In the genomic region with DNA sequence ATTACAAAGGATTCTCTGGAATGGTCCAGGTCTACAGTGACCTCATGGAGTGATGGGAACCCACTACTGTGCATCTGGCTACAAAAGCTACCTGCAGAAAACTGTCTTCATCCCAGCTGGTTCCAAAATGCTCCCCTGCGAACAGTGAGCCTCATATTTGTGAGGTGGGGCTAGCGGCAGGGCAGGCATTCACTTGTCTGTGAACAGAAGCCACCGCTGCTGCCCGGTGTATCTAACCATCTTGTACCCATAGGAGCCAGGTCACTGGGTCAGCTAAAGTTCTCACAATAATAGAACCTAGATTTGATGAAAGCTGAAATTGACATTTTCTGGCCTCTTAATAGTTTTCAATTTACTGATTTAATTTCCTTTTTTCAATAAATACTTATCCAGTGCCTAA, we compare ENCODE assay signal across 24 cellular contexts.
DNase-seq lines count a peak whose midpoint lies in the region; ATAC-seq, FAIRE-seq and TF ChIP-seq lines count a peak whose summit lies in the region.
"Had no signal": no experiment of that assay in that cellular context is flagged by ENCODE, and none has a peak within 500 bp of the region (broad histone marks: within the 10 kb centered on the region; RNA-seq: fewer than 3 reads in every experiment).

No MANE protein-coding gene starts in this region.

- H3K9me3 ChIP-seq in kidney (ENCODE audit: control insufficient read depth in 1 of 2, low read length in 2 of 2), result no peaks in the 10 kb centered on the region
- H3K9me3 ChIP-seq: BLaER1, SJSA1 had no signal

- FAIRE-seq in kidney (lab: Jason Lieb, UNC), result no peak
- FAIRE-seq: RCC 7860 had no signal

- ATAC-seq in activated CD4-positive, CD25-positive, alpha-beta regulatory T cell treated with anti-CD3 and anti-CD28 coated beads, Interleukin-2, amount 50 U/mL, for 24 hours, result no peak
- no peak for ATAC-seq in GM19395 (IDR thresholded peaks at IDR 0.05; ENCODE audit: unreplicated experiment)
- ATAC-seq: Right ventricle myocardium inferior had no signal

- peaks cover 6% of the 10 kb centered on the region for H3K9me3 Mint-ChIP-seq in activated naive CD4-positive, alpha-beta T cell treated with anti-CD3 and anti-CD28 coated beads, Interleukin-2, amount 50 U/mL, for 24 hours
- H3K9me3 Mint-ChIP-seq: IgD-negative memory B cell had no signal

- no peaks in the 10 kb centered on the region for H3K36me3 ChIP-seq in kidney (ENCODE audit: control insufficient read depth in 1 of 2, insufficient read depth in 2 of 2, low read length in 2 of 2)
- H3K36me3 ChIP-seq: BLaER1, SJSA1 had no signal

- intact Hi-C loops in kidney (cut with DNase I), result no loop called here

- DNase-seq in activated CD4-positive, CD25-positive, alpha-beta regulatory T cell treated with anti-CD3 and anti-CD28 coated beads, Interleukin-2, amount 50 U/mL, for 72 hours, result peak; percentile 18
- DNase-seq in activated naive CD4-positive, alpha-beta T cell (lab: John Stamatoyannopoulos, UW), result no peak
- peak; percentile 22 for DNase-seq in kidney
- DNase-seq in NCI-H1048 (lab: John Stamatoyannopoulos, UW), result no peak
- DNase-seq in NCI-H446 treated with DMSO at 0.1 percent for 48 hours (lab: John Stamatoyannopoulos, UW), result no peak
- DNase-seq: ACHN, DMS79, H7, MV-4-11, NCI-H1417, NCI-H1694 treated with DMSO at 0.1 percent for 48 hours, NCI-H2081 treated with DMSO at 0.1 percent for 48 hours, NCI-H446, NCI-H526 treated with DMSO at 0.1 percent for 48 hours, OCI-M1 had no signal

- H3K4me1 ChIP-seq in kidney (ENCODE audit: control insufficient read depth in 1 of 2, insufficient read depth in 1 of 2, low read depth in 1 of 2, low read length in 2 of 2), result peaks cover 3 to 5% of the 10 kb centered on the region in 2 donors

- no peak overlapping the region for H3K27ac ChIP-seq in kidney (ENCODE audit: low read depth in 2 of 2, low read length in 2 of 2)
- H3K27ac ChIP-seq: 22Rv1, BLaER1, SJSA1 had no signal

- H3K36me3 Mint-ChIP-seq in activated naive CD4-positive, alpha-beta T cell treated with anti-CD3 and anti-CD28 coated beads, Interleukin-2, amount 50 U/mL, for 24 hours, result peaks cover 5% of the 10 kb centered on the region

- H3K4me3 ChIP-seq in kidney (ENCODE audit: low read length in 2 of 2), result no peak overlapping the region
- H3K4me3 ChIP-seq: BLaER1, SJSA1 had no signal

- no peaks in the 10 kb centered on the region for H3K27me3 Mint-ChIP-seq in activated naive CD4-positive, alpha-beta T cell treated with anti-CD3 and anti-CD28 coated beads, Interleukin-2, amount 50 U/mL, for 24 hours

- H3K4me3 Mint-ChIP-seq in activated naive CD4-positive, alpha-beta T cell treated with anti-CD3 and anti-CD28 coated beads, Interleukin-2, amount 50 U/mL, for 24 hours, result no peak overlapping the region
- H3K4me3 Mint-ChIP-seq: IgD-negative memory B cell had no signal

- peak overlapping the region; percentile 35 for H3K27ac Mint-ChIP-seq in activated naive CD4-positive, alpha-beta T cell treated with anti-CD3 and anti-CD28 coated beads, Interleukin-2, amount 50 U/mL, for 24 hours

- TF ChIP-seq CTCF in kidney (IDR thresholded peaks at IDR 0.05; ENCODE audit: borderline replicate concordance, extremely low read depth, insufficient read depth), result no peak

- no peak overlapping the region for H3K9ac ChIP-seq in kidney (ENCODE audit: low read length in 2 of 2)
- H3K9ac ChIP-seq: BLaER1 had no signal

- peaks cover 68% of the 10 kb centered on the region for H3K4me1 Mint-ChIP-seq in activated naive CD4-positive, alpha-beta T cell treated with anti-CD3 and anti-CD28 coated beads, Interleukin-2, amount 50 U/mL, for 24 hours

Comparison
In these comparisons a context has a peak if more than half of its experiments do, and no peak if none do; other contexts are left out.
1. DNase-seq: peak in activated CD4-positive, CD25-positive, alpha-beta regulatory T cell treated with anti-CD3 and anti-CD28 coated beads, Interleukin-2, amount 50 U/mL, for 72 hours (single experiment) and kidney (single experiment); none in activated naive CD4-positive, alpha-beta T cell (0 of 4), NCI-H1048 (single experiment) and NCI-H446 treated with DMSO at 0.1 percent for 48 hours (single experiment).